13 cellular contexts compared by ENCODE assay signal in the genomic region with DNA sequence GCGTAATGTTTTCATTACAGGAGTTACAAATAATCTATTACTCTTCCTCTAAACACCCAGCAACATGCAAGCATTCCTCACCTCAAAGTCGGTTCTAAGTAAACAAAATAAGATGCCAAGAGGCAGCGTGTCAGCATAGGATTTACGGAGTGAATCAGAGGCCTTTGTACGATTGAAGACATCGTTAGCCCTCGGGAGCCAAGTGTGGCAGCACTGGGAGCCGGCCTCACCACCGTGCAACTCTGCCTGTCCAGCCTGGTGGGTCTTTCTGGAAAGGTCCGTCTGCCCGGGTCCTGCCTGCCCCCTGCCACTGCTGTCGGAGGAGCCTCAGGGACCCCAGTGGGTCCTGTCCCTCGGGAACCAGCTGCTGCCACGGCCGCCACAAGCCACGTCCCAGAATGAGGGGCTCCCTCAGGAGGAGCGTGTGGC.
DNase-seq lines count a peak whose midpoint lies in the region; ATAC-seq and TF ChIP-seq lines count a peak whose summit lies in the region.
"Had no signal": no experiment of that assay in that cellular context is flagged by ENCODE, and none has a peak within 500 bp of the region (broad histone marks: within the 10 kb centered on the region; RNA-seq: fewer than 3 reads in every experiment).

No MANE protein-coding gene starts in this region.

- no TSS peak for BruUV-seq in Panc1 (replicated peaks; lab: Mats Ljungman, UMichigan)

- POLR2A ChIA-PET in Panc1 (lab: Charles Lee): no interaction called here

- TF ChIP-seq POLR2A in ovary (IDR thresholded peaks at IDR 0.05): no peak

- TF ChIP-seq CTCF in Panc1 (IDR thresholded peaks at IDR 0.05) (no peak), fibroblast of pulmonary artery (IDR thresholded peaks at IDR 0.05; ENCODE audit: low read length, missing control alignments) (no peak), ovary (IDR thresholded peaks at IDR 0.05) (no peak)

- H3K36me3 ChIP-seq in Panc1 (ENCODE audit: control insufficient read depth, insufficient read depth, low read length): no peaks in the 10 kb centered on the region
- no peaks in the 10 kb centered on the region for H3K36me3 ChIP-seq in ovary
- H3K36me3 ChIP-seq: adrenal gland had no signal

- H3K4me3 ChIP-seq in Panc1 (ENCODE audit: low read depth in 2 of 2, low read length in 2 of 2) (peak overlapping the region in 1 of 2 experiments; percentile 7; a peak in 1 of 4 replicates), fibroblast of pulmonary artery (replicated peaks; ENCODE audit: low read depth, low read length) (no peak overlapping the region), ovary (no peak overlapping the region)
- H3K4me3 ChIP-seq: adrenal gland had no signal

- in situ Hi-C loops in Panc1 (cut with HindIII; ENCODE audit: low pct_unique_long_range_greater_than_20kb, low sequenced_read_pairs): no loop called here
- in situ Hi-C loops in ACHN (cut with HindIII; ENCODE audit: low pct_ligation_motif_present, low pct_unique_long_range_greater_than_20kb, low sequenced_read_pairs): no loop called here

- peak; percentile 47 for DNase-seq in EH (ENCODE audit: low read depth)
- peak; percentile 64 for DNase-seq in Panc1 (ENCODE audit: low read depth, low spot score)
- peak; percentile 9 for DNase-seq in fibroblast of pulmonary artery (ENCODE audit: low read depth)
- DNase-seq in ovary: peak in 4 of 5 donors; percentile 9 to 35 (median 22)
- no peak for DNase-seq in ACHN
- no peak for DNase-seq in DMS114 treated with DMSO at 0.1 percent for 48 hours (lab: John Stamatoyannopoulos, UW; ENCODE audit: unreplicated experiment)
- DNase-seq in hepatic stellate cell (ENCODE audit: low spot score): no peak
- no peak for DNase-seq in activated CD4-positive, CD25-positive, alpha-beta regulatory T cell treated with anti-CD3 and anti-CD28 coated beads, Interleukin-2, amount 50 U/mL, for 72 hours
- DNase-seq: endodermal cell; NCI-H345; stimulated activated CD4-positive, alpha-beta T cell treated with anti-CD3 and anti-CD28 coated beads, Interleukin-1b, Interleukin-23, amount 100 ng/mL, for 48 hours had no signal

- H3K9me3 ChIP-seq in Panc1 (ENCODE audit: control insufficient read depth, insufficient read depth, low read depth, low read length): no peaks in the 10 kb centered on the region
- no peaks in the 10 kb centered on the region for H3K9me3 ChIP-seq in ovary
- H3K9me3 ChIP-seq: adrenal gland had no signal

- TF ChIP-seq EP300 in ovary (IDR thresholded peaks at IDR 0.05): no peak

- ATAC-seq in Panc1: peak; percentile 91
- ATAC-seq: stimulated activated memory B cell treated with anti-CD40 and anti-IgM and Interleukin-4, amounts not matched to agents 10 μg/mL and 1 μg/mL and 100 μg/mL, for 72 hours had no signal

- CTCF ChIA-PET in Panc1 (lab: Charles Lee): no interaction called here

- H3K4me1 ChIP-seq in Panc1 (ENCODE audit: control insufficient read depth, insufficient read depth, low read length) (peaks cover 19% of the 10 kb centered on the region), ovary (ENCODE audit: insufficient read depth) (no peaks in the 10 kb centered on the region)
- H3K4me1 ChIP-seq: adrenal gland had no signal

- H3K27ac ChIP-seq in Panc1 (ENCODE audit: low read length): no peak overlapping the region
- no peak overlapping the region for H3K27ac ChIP-seq in ovary
- H3K27ac ChIP-seq: adrenal gland had no signal

- WGBS in ovary, 3 donors: 51 to 62% (median 57%) methylated on average over 17 of the region's 17 CpGs

- intact Hi-C loops in Panc1 (cut with micrococcal nuclease; ENCODE audit: unreplicated experiment): no loop called here
- intact Hi-C loops in ovary (cut with DNase I): no loop called here

- H3K27me3 ChIP-seq in Panc1 (ENCODE audit: control insufficient read depth, insufficient read depth, low read length) (peaks cover 21% of the 10 kb centered on the region), ovary (no peaks in the 10 kb centered on the region)

Comparison
In these comparisons a context has a peak if more than half of its experiments do, and no peak if none do; other contexts are left out.
1. DNase-seq: peak in EH (single experiment), Panc1 (single experiment), fibroblast of pulmonary artery (single experiment) and ovary (4 of 5); none in ACHN (single experiment), DMS114 treated with DMSO at 0.1 percent for 48 hours (single experiment), hepatic stellate cell (single experiment) and activated CD4-positive, CD25-positive, alpha-beta regulatory T cell treated with anti-CD3 and anti-CD28 coated beads, Interleukin-2, amount 50 U/mL, for 72 hours (single experiment).